In genomic region chrX:13257223-13258051, GRCh38 we compare ENCODE assay signal across 12 cellular contexts.
A peak's percentile ranks its signal among the peaks of the same experiment; 100 is the strongest.
DNase-seq lines count a peak whose midpoint lies in the region; ATAC-seq, FAIRE-seq and TF ChIP-seq lines count a peak whose summit lies in the region.
"Had no signal": no experiment of that assay in that cellular context is flagged by ENCODE, and none has a peak within 500 bp of the region (broad histone marks: within the 10 kb centered on the region; RNA-seq: fewer than 3 reads in every experiment).

No MANE protein-coding gene starts in this region.

- ATAC-seq in GM21529 (IDR thresholded peaks at IDR 0.05; ENCODE audit: unreplicated experiment) (peak; percentile 57), HG03342 (IDR thresholded peaks at IDR 0.05; ENCODE audit: unreplicated experiment) (peak; percentile 54)
- ATAC-seq: HepG2 had no signal

- no peaks in the 10 kb centered on the region for H3K36me3 Mint-ChIP-seq in progenitor cell of endocrine pancreas (ENCODE audit: insufficient read depth)

- FAIRE-seq in GM18507 (lab: Jason Lieb, UNC) (peak; percentile 98), frontal cortex (lab: Jason Lieb, UNC) (peak; percentile 44)
- FAIRE-seq: HepG2, keratinocyte had no signal

- H3K9me3 Mint-ChIP-seq in progenitor cell of endocrine pancreas (ENCODE audit: low read depth), result peaks cover 26% of the 10 kb centered on the region

- no peak overlapping the region for H3K27ac Mint-ChIP-seq in progenitor cell of endocrine pancreas

- no peaks in the 10 kb centered on the region for H3K4me1 Mint-ChIP-seq in progenitor cell of endocrine pancreas (ENCODE audit: low read depth)

- DNase-seq in GM18507 (ENCODE audit: extremely low spot score, insufficient read length, low read depth) (no peak), frontal cortex (ENCODE audit: low spot score in 2 of 2) (no peak), H4 (ENCODE audit: low spot score) (no peak), progenitor cell of endocrine pancreas (ENCODE audit: low spot score, unreplicated experiment) (no peak), NCI-H2107 treated with DMSO at 0.1 percent for 48 hours (lab: John Stamatoyannopoulos, UW; ENCODE audit: unreplicated experiment) (no peak), DMS53 treated with DMSO at 0.1 percent for 48 hours (lab: John Stamatoyannopoulos, UW; ENCODE audit: unreplicated experiment) (no peak)
- DNase-seq: esophagus squamous epithelium, posterior cingulate gyrus had no signal

- no peak overlapping the region for H3K4me3 Mint-ChIP-seq in progenitor cell of endocrine pancreas (ENCODE audit: low read depth)

- no peaks in the 10 kb centered on the region for H3K27me3 Mint-ChIP-seq in progenitor cell of endocrine pancreas

- TF ChIP-seq CTCF in progenitor cell of endocrine pancreas (IDR thresholded peaks at IDR 0.05; ENCODE audit: unreplicated experiment), result no peak
